In the genomic region with DNA sequence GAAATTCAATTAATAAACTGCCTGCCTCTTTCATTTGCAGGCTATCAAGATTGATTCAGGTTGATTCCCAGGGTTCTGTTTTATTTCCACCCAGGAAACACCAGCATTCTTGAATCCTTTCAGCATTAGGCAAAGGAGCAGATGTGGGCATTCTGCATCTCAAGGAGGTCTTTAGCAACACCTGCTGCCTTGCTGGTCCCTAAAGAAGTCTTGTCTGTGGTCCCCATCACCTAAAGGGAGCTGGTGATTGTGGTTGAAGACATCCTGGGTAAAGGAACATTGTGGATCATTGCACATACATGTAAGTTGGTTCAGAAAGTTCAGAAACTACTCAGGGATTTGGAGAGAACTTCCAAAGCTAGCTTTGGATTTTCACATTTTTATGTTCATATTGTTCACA, we compare ENCODE assay signal across 26 cellular contexts.
"Had no signal": no experiment of that assay in that cellular context is flagged by ENCODE, and none has a peak within 500 bp of the region (broad histone marks: within the 10 kb centered on the region; RNA-seq: fewer than 3 reads in every experiment).

No MANE protein-coding gene starts in this region.

- H3K36me3 ChIP-seq: esophagus squamous epithelium, gastrocnemius medialis, heart right ventricle, left lung, lower lobe of right lung had no signal

- H3K9me3 ChIP-seq: esophagus squamous epithelium, gastrocnemius medialis, heart right ventricle, left lung, lower lobe of right lung, mucosa of descending colon had no signal

- FAIRE-seq: endometrium, islet of Langerhans, keratinocyte had no signal

- ATAC-seq: effector memory CD8-positive, alpha-beta T cell; esophagus mucosa; gastrocnemius medialis; heart right ventricle; left cardiac atrium; left lung; left ventricle myocardium superior; lower lobe of right lung; mucosa of descending colon; naive thymus-derived CD8-positive, alpha-beta T cell had no signal

- H3K27me3 ChIP-seq: gastrocnemius medialis, left lung had no signal

- DNase-seq: cortex of kidney; effector CD8-positive, alpha-beta T cell; effector memory CD8-positive, alpha-beta T cell; endodermal cell; erythroblast; esophagus squamous epithelium; foreskin fibroblast; foreskin melanocyte; gastrocnemius medialis; glutamatergic neuron; head of caudate nucleus; heart right ventricle; hippocampal formation; left cardiac atrium; left lung; left ventricle myocardium superior; lower lobe of right lung; mesenchymal stem cell; mucosa of descending colon; naive B cell; naive thymus-derived CD8-positive, alpha-beta T cell had no signal

- H3K27ac ChIP-seq: epithelial cell of prostate, esophagus squamous epithelium, gastrocnemius medialis, heart right ventricle, left lung, lower lobe of right lung had no signal

- H3K4me1 ChIP-seq: esophagus squamous epithelium, gastrocnemius medialis, heart right ventricle, left lung, lower lobe of right lung had no signal

- H3K4me3 ChIP-seq: esophagus squamous epithelium, gastrocnemius medialis, heart right ventricle, left lung, lower lobe of right lung, mucosa of descending colon had no signal
